ENCODE assay signal across 8 cellular contexts in the genomic region with DNA sequence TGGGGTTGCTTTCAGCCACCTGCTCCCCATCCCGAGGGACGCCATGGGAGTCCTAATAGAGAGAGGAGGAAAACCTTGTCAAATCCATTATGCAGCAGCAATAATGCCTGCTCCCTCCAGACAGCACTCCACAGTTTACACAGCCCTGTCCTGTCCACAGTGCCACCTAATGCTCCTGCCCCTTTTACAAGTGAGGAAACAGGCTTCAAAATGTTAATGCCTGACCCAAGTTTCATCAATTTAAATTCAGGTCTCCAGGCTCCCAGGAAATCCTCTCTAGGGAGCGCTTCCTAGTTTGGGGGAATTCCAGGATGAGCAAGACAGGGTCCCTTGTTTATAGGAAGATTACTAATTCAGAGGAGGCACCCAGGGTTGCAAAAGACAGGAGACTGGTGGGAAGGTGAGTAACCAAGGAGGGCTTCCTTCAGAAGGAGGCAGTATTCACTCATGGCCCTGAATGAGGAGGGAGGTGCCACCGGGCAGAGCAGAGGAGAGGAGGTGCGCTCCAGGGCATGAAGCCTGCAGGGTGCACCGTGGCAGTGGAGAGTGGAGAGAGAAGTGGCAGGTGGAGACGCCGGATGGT. TPM values are rescaled to one million over a fixed set of nuclear protein-coding genes. Genes with fewer than 3 reads are reported as not detected.
A peak's percentile ranks its signal among the peaks of the same experiment; 100 is the strongest.
DNase-seq lines count a peak whose midpoint lies in the region; ATAC-seq, FAIRE-seq and TF ChIP-seq lines count a peak whose summit lies in the region.

No MANE protein-coding gene starts in this region.

- H3K4me1 ChIP-seq in GM23248 (ENCODE audit: insufficient read depth) (peaks cover 9% of the 10 kb centered on the region; the same call in 1 of the 2 replicates), kidney (ENCODE audit: control insufficient read depth in 1 of 2, insufficient read depth in 1 of 2, low read depth in 1 of 2, low read length in 2 of 2) (peaks cover 0 to 10% of the 10 kb centered on the region in 2 donors)

- H3K9ac ChIP-seq in GM23248 (peak overlapping the region; percentile 60; the same call in 1 of the 2 replicates), kidney (ENCODE audit: low read length in 2 of 2) (no peak overlapping the region)

- H3K36me3 ChIP-seq in GM23248 (ENCODE audit: low read depth) (no peaks in the 10 kb centered on the region), kidney (ENCODE audit: control insufficient read depth in 1 of 2, insufficient read depth in 2 of 2, low read length in 2 of 2) (peaks cover 7 to 19% of the 10 kb centered on the region in 2 donors)

- intact Hi-C loops in kidney (cut with DNase I): no loop called here

- H3K9me3 ChIP-seq in AG04450 (ENCODE audit: control insufficient read depth, insufficient read depth, low read length) (no peaks in the 10 kb centered on the region; the same call in 1 of the 2 replicates), GM23248 (ENCODE audit: low read depth) (no peaks in the 10 kb centered on the region), kidney (ENCODE audit: control insufficient read depth in 1 of 2, low read length in 2 of 2) (no peaks in the 10 kb centered on the region)

- no peaks in the 10 kb centered on the region for H3K9me2 ChIP-seq in GM23248 (ENCODE audit: insufficient read depth)

- H3K79me2 ChIP-seq in GM23248 (ENCODE audit: insufficient read depth): no peaks in the 10 kb centered on the region

- TF ChIP-seq CTCF in AG04450 (IDR thresholded peaks at IDR 0.05; ENCODE audit: low read depth, low read length) (0 out of 2 replicates have a peak, but pooled peaks have one; percentile 12), kidney (IDR thresholded peaks at IDR 0.05; ENCODE audit: borderline replicate concordance, extremely low read depth, insufficient read depth) (peak; percentile 1)

- H3K27me3 ChIP-seq in AG04450 (ENCODE audit: control insufficient read depth, insufficient read depth, low read length) (no peaks in the 10 kb centered on the region), GM23248 (replicated peaks; ENCODE audit: insufficient read depth) (no peaks in the 10 kb centered on the region)

- 41 to 43% methylated on average over 8 of the region's 8 CpGs for WGBS in GM23248 (ENCODE audit: low coverage in 1 of 2, low lambda C conversion rate in 2 of 2, missing lambda C conversion rate in 2 of 2), 2 experiments

- CTCF ChIA-PET in AG04450 (lab: Charles Lee): interaction anchor here (1.6 kb wide), 1 partner anchor 94 kb away, joined by 3 read pairs; no protein-coding TSS in a partner anchor

- H3K27ac ChIP-seq in AG04450 (ENCODE audit: low read depth, low read length) (peak overlapping the region; percentile 52), GM23248 (no peak overlapping the region), kidney (ENCODE audit: low read depth in 2 of 2, low read length in 2 of 2) (no peak overlapping the region)

- POLR2A ChIA-PET in AG04450 (lab: Yijun Ruan, JAX): interaction anchor here (0.6 kb wide), 2 partner anchors 14 to 52 kb away, joined by 3 read pairs; no protein-coding TSS in a partner anchor

- H2AFZ ChIP-seq in GM23248: no peak overlapping the region

- DNase-seq in AG04450 (ENCODE audit: low read depth, low spot score): peak; percentile 29
- DNase-seq in GM23248: peak; percentile 85
- DNase-seq in T1000 (lab: John Stamatoyannopoulos, UW): peak; percentile 59
- no peak for DNase-seq in kidney
- DNase-seq in NCI-H1930 (lab: John Stamatoyannopoulos, UW): no peak
- no peak for DNase-seq in NCI-H524 treated with DMSO at 0.1 percent for 48 hours (lab: John Stamatoyannopoulos, UW)

- no peaks in the 10 kb centered on the region for H4K20me1 ChIP-seq in GM23248 (ENCODE audit: insufficient read depth)

- H3F3A ChIP-seq in GM23248 (ENCODE audit: insufficient read depth): no peaks in the 10 kb centered on the region

- ATAC-seq in activated CD4-positive, CD25-positive, alpha-beta regulatory T cell treated with anti-CD3 and anti-CD28 coated beads, Interleukin-2, amount 50 U/mL, for 24 hours: no peak
- ATAC-seq in HG03139 (IDR thresholded peaks at IDR 0.05; ENCODE audit: unreplicated experiment): no peak

- H3K4me2 ChIP-seq in GM23248 (ENCODE audit: unreplicated experiment): peak overlapping the region; percentile 64

- H3K4me3 ChIP-seq in AG04450 (ENCODE audit: low read depth, low read length): peak overlapping the region; percentile 79
- H3K4me3 ChIP-seq in GM23248: peak overlapping the region; percentile 72
- no peak overlapping the region for H3K4me3 ChIP-seq in kidney (ENCODE audit: low read length in 2 of 2)

- no peak for FAIRE-seq in kidney (lab: Jason Lieb, UNC)

- in situ Hi-C loops in GM23248 (cut with MboI): no loop called here

RNA-seq across cellular contexts. Expression of a gene that starts 1.5 kb away (rescaled TPM):
- polyA plus RNA-seq in AG04450 (2011; rRNA removed) (25.9 and 36.0 TPM in 2 replicates), GM23248 (2016; fragmentation: Nextera tagmentation; extraction: Ambion mirVana) (10.1 and 12.2 TPM in 2 replicates), kidney (ENCODE audit: insufficient read depth, low read depth, low replicate concordance) (17.2 TPM)
- 18.9 and 24.2 TPM in 2 replicates for polyA minus RNA-seq in AG04450 (2011; rRNA and poly(A)+ RNA removed)
- 27.2 and 28.2 TPM in 2 replicates for total RNA-seq in GM23248 (2014; rRNA removed; shearing (Covaris generic))
- total RNA-seq in kidney: 19.1 TPM

RNA-seq across cellular contexts. Expression of a gene that starts 11.8 kb away (rescaled TPM):
- 36.2 and 44.5 TPM in 2 replicates for polyA plus RNA-seq in AG04450 (2011; rRNA removed)
- polyA minus RNA-seq in AG04450 (2011; rRNA and poly(A)+ RNA removed): 23.8 and 24.6 TPM in 2 replicates
- 27.2 and 35.9 TPM in 2 replicates for total RNA-seq in GM23248 (2014; rRNA removed; shearing (Covaris generic))
- 95.2 and 97.9 TPM in 2 replicates for polyA plus RNA-seq in GM23248 (2016; fragmentation: Nextera tagmentation; extraction: Ambion mirVana)
- total RNA-seq in kidney: 130 TPM
- polyA plus RNA-seq in kidney (ENCODE audit: insufficient read depth, low read depth, low replicate concordance): 139 TPM

RNA-seq across cellular contexts. Expression of a gene that starts 19.4 kb away (rescaled TPM):
- polyA plus RNA-seq in AG04450 (2011; rRNA removed) (25.1 and 33.6 TPM in 2 replicates), GM23248 (2016; fragmentation: Nextera tagmentation; extraction: Ambion mirVana) (17.4 and 19.1 TPM in 2 replicates), kidney (ENCODE audit: insufficient read depth, low read depth, low replicate concordance) (70.7 TPM)
- polyA minus RNA-seq in AG04450 (2011; rRNA and poly(A)+ RNA removed): 24.1 and 37.6 TPM in 2 replicates
- 47.9 and 58.9 TPM in 2 replicates for total RNA-seq in GM23248 (2014; rRNA removed; shearing (Covaris generic))
- total RNA-seq in kidney: 72.1 TPM

RNA-seq across cellular contexts. Expression of a gene that starts 26.2 kb away (rescaled TPM):
- polyA plus RNA-seq in AG04450 (2011; rRNA removed) (4.8 and 9.1 TPM in 2 replicates), GM23248 (2016; fragmentation: Nextera tagmentation; extraction: Ambion mirVana) (1.1 and 1.5 TPM in 2 replicates), kidney (ENCODE audit: insufficient read depth, low read depth, low replicate concordance) (26.6 TPM)
- 16.3 and 19.4 TPM in 2 replicates for polyA minus RNA-seq in AG04450 (2011; rRNA and poly(A)+ RNA removed)
- total RNA-seq in GM23248 (2014; rRNA removed; shearing (Covaris generic)): 0.51 and 2.2 TPM in 2 replicates
- 27.0 TPM for total RNA-seq in kidney

RNA-seq across cellular contexts. Expression of a gene that starts 45.7 kb away (rescaled TPM):
- polyA plus RNA-seq in AG04450 (2011; rRNA removed) (not detected in 2 replicates), GM23248 (2016; fragmentation: Nextera tagmentation; extraction: Ambion mirVana) (not detected in 2 replicates), kidney (ENCODE audit: insufficient read depth, low read depth, low replicate concordance) (0.24 TPM)
- not detected in 2 replicates for polyA minus RNA-seq in AG04450 (2011; rRNA and poly(A)+ RNA removed)
- total RNA-seq in GM23248 (2014; rRNA removed; shearing (Covaris generic)): not detected in 2 replicates
- 6.7 TPM for total RNA-seq in kidney

Comparison
In these comparisons a context has a peak if more than half of its experiments do, and no peak if none do; other contexts are left out.
1. DNase-seq: peak in AG04450 (single experiment), GM23248 (single experiment) and T1000 (single experiment); none in kidney (single experiment), NCI-H1930 (0 of 2) and NCI-H524 treated with DMSO at 0.1 percent for 48 hours (single experiment).
2. H3K4me3 ChIP-seq: peak in AG04450 (single experiment) and GM23248 (single experiment); none in kidney (0 of 2).